Comparison of ENCODE assay signal across 14 cellular contexts in the genomic region with DNA sequence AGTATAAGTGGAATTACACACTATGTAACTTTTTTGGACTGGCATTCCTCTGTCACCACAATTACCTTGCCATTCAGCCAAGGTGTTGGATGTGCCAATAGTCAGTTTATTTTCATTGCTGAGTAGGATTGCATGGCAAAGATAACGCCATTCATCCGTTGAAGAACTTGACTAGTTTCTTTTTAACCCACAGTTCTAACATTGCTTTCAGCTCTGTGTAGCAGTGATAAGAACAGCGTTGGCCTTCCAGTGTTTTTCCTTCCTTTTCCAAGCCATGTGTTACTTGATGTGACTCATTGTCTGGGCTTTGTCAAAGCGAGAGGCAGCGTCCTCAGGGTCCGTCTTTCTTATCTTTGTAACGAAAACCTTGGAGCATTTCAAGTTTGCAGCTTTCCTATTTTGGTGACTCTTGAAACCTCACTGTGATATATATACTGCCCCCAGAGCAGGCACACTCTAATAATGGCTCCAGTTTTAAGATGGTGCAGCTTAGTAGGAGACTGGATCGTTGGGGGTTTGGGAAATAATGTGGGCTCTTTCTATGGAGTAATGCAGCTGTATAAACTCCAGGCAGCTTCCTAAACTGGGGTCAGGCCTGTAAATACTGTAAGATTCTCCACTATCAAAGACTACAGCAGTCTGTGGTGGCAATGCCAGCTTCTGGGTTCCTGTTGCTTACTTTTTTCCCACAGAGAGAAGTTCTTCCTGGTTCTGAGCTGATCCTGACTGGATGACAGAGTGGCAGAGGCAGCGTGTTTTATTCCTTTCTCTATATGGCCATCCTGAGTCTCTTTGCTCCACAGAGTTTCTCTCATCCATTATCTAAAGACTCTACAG. TPM values are rescaled to one million over a fixed set of nuclear protein-coding genes. Genes with fewer than 3 reads are reported as not detected.
DNase-seq lines count a peak whose midpoint lies in the region; ATAC-seq and TF ChIP-seq lines count a peak whose summit lies in the region.
"Had no signal": no experiment of that assay in that cellular context is flagged by ENCODE, and none has a peak within 500 bp of the region (broad histone marks: within the 10 kb centered on the region; RNA-seq: fewer than 3 reads in every experiment).

No MANE protein-coding gene starts in this region.

- H3K9me3 ChIP-seq in esophagus muscularis mucosa (no peaks in the 10 kb centered on the region), liver (ENCODE audit: control insufficient read depth in 4 of 4, low read length in 3 of 4) (no peaks in the 10 kb centered on the region)
- H3K9me3 ChIP-seq: spleen had no signal

- H3K36me3 ChIP-seq in esophagus muscularis mucosa = no peaks in the 10 kb centered on the region
- peaks cover 0 to 1% (median 0%) of the 10 kb centered on the region in 4 donors for H3K36me3 ChIP-seq in liver (ENCODE audit: control insufficient read depth in 4 of 4, insufficient read depth in 3 of 4, low read depth in 1 of 4, low read length in 3 of 4)
- H3K36me3 ChIP-seq: spleen had no signal

- ATAC-seq in SK-N-SH treated with all-trans-retinoic acid at 6 μM for 48 hours = peak; percentile 30; the same call in 1 of the 3 replicates
- no peak for ATAC-seq in GM19452 (IDR thresholded peaks at IDR 0.05; ENCODE audit: unreplicated experiment)
- no peak for ATAC-seq in HG03571 (IDR thresholded peaks at IDR 0.05; ENCODE audit: unreplicated experiment)
- no peak for ATAC-seq in HG02678 (IDR thresholded peaks at IDR 0.05; ENCODE audit: unreplicated experiment)
- ATAC-seq: esophagus mucosa had no signal

- 76% methylated on average over 9 of the region's 9 CpGs for WGBS in esophagus muscularis mucosa
- 74% methylated on average over 9 of the region's 9 CpGs for WGBS in liver

- H3K4me1 ChIP-seq in esophagus muscularis mucosa = no peaks in the 10 kb centered on the region
- H3K4me1 ChIP-seq in liver (ENCODE audit: control insufficient read depth in 4 of 4, insufficient read depth in 4 of 4, low read length in 3 of 4) = no peaks in the 10 kb centered on the region
- H3K4me1 ChIP-seq: spleen had no signal

- DNase-seq in CMK (ENCODE audit: low read depth) (peak; percentile 81), esophagus muscularis mucosa (ENCODE audit: extremely low spot score) (peak; percentile 50), NCI-H82 treated with DMSO at 0.1 percent for 48 hours (lab: John Stamatoyannopoulos, UW; ENCODE audit: unreplicated experiment) (no peak)
- DNase-seq: activated CD4-positive, CD25-positive, alpha-beta regulatory T cell; activated naive CD4-positive, alpha-beta T cell treated with anti-CD3 and anti-CD28 coated beads, Interleukin-2, amount 10 ng/mL, durations not matched to agents 7 days and 5 days; MV-4-11; spleen; substantia nigra had no signal

- TF ChIP-seq CTCF in esophagus muscularis mucosa (IDR thresholded peaks at IDR 0.05) (no peak), liver (IDR thresholded peaks at IDR 0.05; ENCODE audit: low read depth, low read length, missing input control) (no peak)

- H3K27ac ChIP-seq in esophagus muscularis mucosa (replicated peaks in 1 of 4) = no peak overlapping the region
- peak overlapping the region; percentile 26 to 42 for H3K27ac ChIP-seq in liver (ENCODE audit: low read depth in 1 of 2, low read length in 2 of 2)
- H3K27ac ChIP-seq: spleen had no signal

- no peaks in the 10 kb centered on the region for H3K27me3 ChIP-seq in esophagus muscularis mucosa
- H3K27me3 ChIP-seq in liver (ENCODE audit: control insufficient read depth in 4 of 4, insufficient read depth in 4 of 4, low read length in 3 of 4) = no peaks in the 10 kb centered on the region
- H3K27me3 ChIP-seq: spleen had no signal

- TF ChIP-seq RAD21 in liver (IDR thresholded peaks at IDR 0.05) = no peak

- intact Hi-C loops in esophagus muscularis mucosa (cut with DNase I) = no loop called here

- TF ChIP-seq EP300 in esophagus muscularis mucosa (IDR thresholded peaks at IDR 0.05) = no peak

- H3K9ac ChIP-seq in liver (ENCODE audit: low read depth in 1 of 2, low read length in 2 of 2) = no peak overlapping the region

- no peak for TF ChIP-seq POLR2A in esophagus muscularis mucosa (IDR thresholded peaks at IDR 0.05; ENCODE audit: low read depth)

- no peak overlapping the region for H3K4me3 ChIP-seq in esophagus muscularis mucosa
- H3K4me3 ChIP-seq in liver (ENCODE audit: low read depth in 1 of 3, low read length in 3 of 3) = no peak overlapping the region
- H3K4me3 ChIP-seq: spleen had no signal

TF ChIP-seq in SK-N-SH treated with all-trans-retinoic acid at 6 μM for 48 hours, 23 proteins besides CTCF, POLR2A, EP300 and RAD21 (continues in another document):
- TF ChIP-seq CSRNP3 (CRISPR knock-in tag; IDR thresholded peaks at IDR 0.05) = no peak
- TF ChIP-seq PPARA (CRISPR knock-in tag; IDR thresholded peaks at IDR 0.05; ENCODE audit: borderline replicate concordance) = no peak
- no peak for TF ChIP-seq RARB (CRISPR knock-in tag; IDR thresholded peaks at IDR 0.05)
- TF ChIP-seq ESRRG (CRISPR knock-in tag; IDR thresholded peaks at IDR 0.05) = no peak
- TF ChIP-seq ZNF565 (CRISPR knock-in tag; conservative IDR thresholded peaks at IDR 0.05; ENCODE audit: low read depth) = no peak
- no peak for TF ChIP-seq ZFP30 (CRISPR knock-in tag; IDR thresholded peaks at IDR 0.05)
- no peak for TF ChIP-seq ZFP3 (CRISPR knock-in tag; IDR thresholded peaks at IDR 0.05)
- no peak for TF ChIP-seq GLIS3 (CRISPR knock-in tag; IDR thresholded peaks at IDR 0.05)
- TF ChIP-seq TCF4 (CRISPR knock-in tag; IDR thresholded peaks at IDR 0.05; ENCODE audit: borderline replicate concordance) = no peak
- TF ChIP-seq ZNF8 (CRISPR knock-in tag; IDR thresholded peaks at IDR 0.05) = no peak

TF ChIP-seq in liver, 16 proteins besides CTCF, POLR2A, EP300 and RAD21:
- TF ChIP-seq JUND (IDR thresholded peaks at IDR 0.05) (peak; percentile 41 to 63), EGR1 (IDR thresholded peaks at IDR 0.05; ENCODE audit: low read depth in 2 of 2) (no peak)
- TF ChIP-seq, protein P1, sequence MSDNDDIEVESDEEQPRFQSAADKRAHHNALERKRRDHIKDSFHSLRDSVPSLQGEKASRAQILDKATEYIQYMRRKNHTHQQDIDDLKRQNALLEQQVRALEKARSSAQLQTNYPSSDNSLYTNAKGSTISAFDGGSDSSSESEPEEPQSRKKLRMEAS (IDR thresholded peaks at IDR 0.05) = peak; percentile 37

RNA-seq across cellular contexts. Expression of gene AKR1E2, which starts 41.7 kb away (rescaled TPM):
- total RNA-seq in esophagus muscularis mucosa (10 to 100 TPM; 16.5 to 21.0 (median 18.0) TPM), liver (1 to 10 TPM; 4.7 to 9.4 TPM)
- under 1 TPM; 0.46 to 0.58 TPM for polyA plus RNA-seq in liver

Comparison
In these comparisons a context has a peak if more than half of its experiments do, and no peak if none do; other contexts are left out.
1. H3K27ac ChIP-seq: peak in liver (2 of 2); none in esophagus muscularis mucosa (0 of 4).